Comparison of ENCODE assay signal across 25 cellular contexts in genomic region chr1:76463278-76463677, GRCh38.
DNase-seq lines count a peak whose midpoint lies in the region; ATAC-seq and FAIRE-seq lines count a peak whose summit lies in the region.
"Had no signal": no experiment of that assay in that cellular context is flagged by ENCODE, and none has a peak within 500 bp of the region (broad histone marks: within the 10 kb centered on the region; RNA-seq: fewer than 3 reads in every experiment).

No MANE protein-coding gene starts in this region.

- no peaks in the 10 kb centered on the region for H3K27me3 ChIP-seq in neuronal stem cell (ENCODE audit: control insufficient read depth in 3 of 3, insufficient read depth in 3 of 3, low read depth in 1 of 3, low read length in 3 of 3)
- H3K27me3 ChIP-seq: BLaER1 treated with 17β-estradiol and CSF1 and Interleukin-3, amounts not matched to agents 10 nM and 100 nM; gastroesophageal sphincter; left lung had no signal

- no peak overlapping the region for H3K4me2 ChIP-seq in neuronal stem cell (ENCODE audit: insufficient read depth, low read length, poor library complexity, severe bottlenecking)
- H3K4me2 ChIP-seq: SK-N-SH had no signal

- ATAC-seq in GM18520 (IDR thresholded peaks at IDR 0.05; ENCODE audit: unreplicated experiment): peak; percentile 39
- peak; percentile 28 for ATAC-seq in GM21786 (IDR thresholded peaks at IDR 0.05; ENCODE audit: unreplicated experiment)
- peak; percentile 39 for ATAC-seq in HG03469 (IDR thresholded peaks at IDR 0.05; ENCODE audit: unreplicated experiment)
- ATAC-seq: gastroesophageal sphincter, left lung, T-helper 17 cell had no signal

- no peak overlapping the region for H3K4me3 ChIP-seq in neuronal stem cell (ENCODE audit: low read length in 2 of 2)
- H3K4me3 ChIP-seq: BLaER1 treated with 17β-estradiol and CSF1 and Interleukin-3, amounts not matched to agents 10 nM and 100 nM; gastroesophageal sphincter; left lung; skin epidermis had no signal

- H2BK5ac ChIP-seq in neuronal stem cell (ENCODE audit: low read length): no peak overlapping the region

- no peak overlapping the region for H3K23ac ChIP-seq in neuronal stem cell (ENCODE audit: low read depth, low read length, poor library complexity)

- H3K4me1 ChIP-seq in neuronal stem cell (ENCODE audit: control insufficient read depth in 2 of 2, insufficient read depth in 1 of 2, low read depth in 1 of 2, low read length in 2 of 2): peaks cover 0 to 2% of the 10 kb centered on the region in 2 donors
- H3K4me1 ChIP-seq: gastroesophageal sphincter, left lung had no signal

- WGBS in neuronal stem cell (ENCODE audit: extremely low coverage in 2 of 2, insufficient read length in 2 of 2, insufficient replicate concordance in 1 of 2), 2 donors: no CpG with 5 or more reads among the region's 3 CpGs

- no peak overlapping the region for H2AFZ ChIP-seq in neuronal stem cell (ENCODE audit: low read length)

- H4K91ac ChIP-seq in neuronal stem cell (ENCODE audit: low read depth, low read length, poor library complexity): no peak overlapping the region

- no peaks in the 10 kb centered on the region for H3K36me3 ChIP-seq in neuronal stem cell (replicated peaks in 1 of 2; ENCODE audit: control insufficient read depth in 2 of 2, insufficient read depth in 2 of 2, low read length in 2 of 2)
- H3K36me3 ChIP-seq: BLaER1 treated with 17β-estradiol and CSF1 and Interleukin-3, amounts not matched to agents 10 nM and 100 nM; gastroesophageal sphincter; left lung had no signal

- no peak for DNase-seq in neuronal stem cell (ENCODE audit: low spot score)
- no peak for DNase-seq in posterior vena cava (ENCODE audit: low spot score)
- no peak for DNase-seq in urothelium cell line (ENCODE audit: low spot score)
- no peak for DNase-seq in HT-29 (ENCODE audit: low spot score)
- DNase-seq: activated naive CD4-positive, alpha-beta T cell treated with anti-CD3 and anti-CD28 coated beads, Interleukin-2, amount 50 U/mL, for 16 hours; activated T-cell treated with anti-CD3 and anti-CD28 coated beads, Interleukin-2, amount 50 U/mL, for 72 hours; central memory CD4-positive, alpha-beta T cell; DMS79 treated with DMSO at 0.1 percent for 48 hours; H9; hypothalamus; left lung; naive B cell; NCI-H1048; NCI-H1694 treated with DMSO at 0.1 percent for 48 hours; NCI-H2171 treated with DMSO at 0.1 percent for 48 hours; SK-N-SH; T-helper 17 cell had no signal

- no peak overlapping the region for H2BK15ac ChIP-seq in neuronal stem cell (ENCODE audit: low read length)

- no peak overlapping the region for H4K8ac ChIP-seq in neuronal stem cell (ENCODE audit: low read depth, low read length)

- no peak for FAIRE-seq in urothelium cell line (lab: Jason Lieb, UNC)
- FAIRE-seq: endometrium had no signal

- H3K14ac ChIP-seq in neuronal stem cell (ENCODE audit: low read length): peak overlapping the region; percentile 1

- no peak overlapping the region for H2AK5ac ChIP-seq in neuronal stem cell (ENCODE audit: low read depth, low read length)

- H3K27ac ChIP-seq in neuronal stem cell (replicated peaks; ENCODE audit: low read length): no peak overlapping the region
- H3K27ac ChIP-seq: BLaER1 treated with 17β-estradiol and CSF1 and Interleukin-3, amounts not matched to agents 10 nM and 100 nM; gastroesophageal sphincter; left lung; RWPE1; skin epidermis had no signal

- intact Hi-C loops in posterior vena cava (cut with DNase I): no loop called here

- no peak overlapping the region for H2BK12ac ChIP-seq in neuronal stem cell (ENCODE audit: low read length)

- H3K18ac ChIP-seq in neuronal stem cell (ENCODE audit: low read length): no peak overlapping the region

- H3K79me1 ChIP-seq in neuronal stem cell (ENCODE audit: low read depth, low read length): no peaks in the 10 kb centered on the region

- no peaks in the 10 kb centered on the region for H3K9me3 ChIP-seq in neuronal stem cell (replicated peaks in 1 of 2; ENCODE audit: control insufficient read depth in 2 of 2, insufficient read depth in 1 of 2, low read depth in 1 of 2, low read length in 2 of 2)
- H3K9me3 ChIP-seq: BLaER1 treated with 17β-estradiol and CSF1 and Interleukin-3, amounts not matched to agents 10 nM and 100 nM; gastroesophageal sphincter; left lung; SK-N-SH had no signal

- H3K4ac ChIP-seq in neuronal stem cell (ENCODE audit: low read length): no peak overlapping the region

- no peak overlapping the region for H3K9ac ChIP-seq in neuronal stem cell (ENCODE audit: low read depth, low read length, poor library complexity)
- H3K9ac ChIP-seq: BLaER1 treated with 17β-estradiol and CSF1 and Interleukin-3, amounts not matched to agents 10 nM and 100 nM; SK-N-SH had no signal

- no peak overlapping the region for H2BK120ac ChIP-seq in neuronal stem cell (ENCODE audit: low read depth, low read length)
